Comparison of ENCODE assay signal across 7 cellular contexts in the genomic region with DNA sequence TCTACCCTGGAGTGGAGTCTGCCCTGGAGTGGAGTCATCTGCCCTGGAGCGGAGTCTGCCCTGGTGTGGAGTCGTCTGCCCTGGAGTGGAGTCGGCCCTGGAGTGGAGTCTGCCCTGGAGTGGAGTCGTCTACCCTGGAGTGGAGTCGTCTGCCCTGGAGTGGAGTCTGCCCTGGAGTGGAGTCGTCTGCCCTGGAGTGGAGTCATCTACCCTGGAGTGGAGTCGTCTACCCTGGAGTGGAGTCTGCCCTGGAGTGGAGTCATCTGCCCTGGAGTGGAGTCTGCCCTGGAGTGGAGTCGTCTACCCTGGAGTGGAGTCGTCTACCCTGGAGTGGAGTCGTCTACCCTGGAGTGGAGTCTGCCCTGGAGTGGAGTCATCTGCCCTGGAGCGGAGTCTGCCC.
DNase-seq lines count a peak whose midpoint lies in the region; FAIRE-seq and TF ChIP-seq lines count a peak whose summit lies in the region.
"Not testable (repeated sequence)": the region's sequence is repeated elsewhere in the genome, so short reads cannot be mapped to it uniquely, and the experiment has no call there.

No MANE protein-coding gene starts in this region.

- H2BK20ac ChIP-seq in H1 (ENCODE audit: low read length): not testable (repeated sequence)

- not testable (repeated sequence) for H3K9ac ChIP-seq in H1 (replicated peaks in 1 of 4; ENCODE audit: extremely low read depth in 1 of 4, low read depth in 3 of 4, low read length in 3 of 4)

- CTCF ChIA-PET in H1 (lab: Charles Lee; ENCODE audit: partially characterized antibody): not testable (repeated sequence)

- H2AFZ ChIP-seq in H1 (ENCODE audit: low read length): not testable (repeated sequence)

- H2BK12ac ChIP-seq in H1 (ENCODE audit: low read depth, low read length): not testable (repeated sequence)

- H3K23ac ChIP-seq in H1 (ENCODE audit: insufficient read length): not testable (repeated sequence)

- not testable (repeated sequence) for H4K20me1 ChIP-seq in H1 (replicated peaks in 1 of 2; ENCODE audit: control insufficient read depth in 1 of 2, insufficient read depth in 2 of 2, low read length in 2 of 2)

- not testable (repeated sequence) for H3K27me3 ChIP-seq in WERI-Rb-1 (ENCODE audit: insufficient read depth, low read depth, severe bottlenecking); H1 (replicated peaks in 1 of 4; ENCODE audit: control insufficient read depth in 3 of 4, extremely low read depth in 1 of 4, insufficient read depth in 3 of 4, low read length in 3 of 4)

- H4K5ac ChIP-seq in H1 (ENCODE audit: insufficient read length, low read depth, low read length): not testable (repeated sequence)

- H3K14ac ChIP-seq in H1 (ENCODE audit: insufficient read length): not testable (repeated sequence)

- POLR2A ChIA-PET in H1 (lab: Charles Lee; ENCODE audit: partially characterized antibody): interaction anchor here (1.0 kb wide), 1 partner anchor 29 kb away, joined by 4 read pairs; no protein-coding TSS in a partner anchor

- H3K4me1 ChIP-seq in H1 (replicated peaks in 1 of 4; ENCODE audit: control insufficient read depth in 3 of 4, insufficient read depth in 4 of 4, low read length in 3 of 4): not testable (repeated sequence)

- H2AK5ac ChIP-seq in H1 (ENCODE audit: low read depth, low read length): not testable (repeated sequence)

- not testable (repeated sequence) for H2BK15ac ChIP-seq in H1 (ENCODE audit: low read length)

- not testable (repeated sequence) for TF ChIP-seq CTCF in WERI-Rb-1 (IDR thresholded peaks at IDR 0.05; ENCODE audit: low read depth, low read length); H1 (IDR thresholded peaks at IDR 0.05; ENCODE audit: control extremely low read depth in 1 of 3, insufficient read depth in 1 of 3, low read depth in 1 of 3, low read length in 3 of 3)

- H3K18ac ChIP-seq in H1 (ENCODE audit: extremely low read depth, low read length): not testable (repeated sequence)

- not testable (repeated sequence) for H3K27ac ChIP-seq in WERI-Rb-1; H1 (ENCODE audit: low read depth, low read length)

- WGBS in H1 (ENCODE audit: extremely low coverage in 1 of 2, insufficient coverage in 1 of 2, insufficient read length in 1 of 2, insufficient replicate concordance in 2 of 2, low coverage in 1 of 2, low lambda C conversion rate in 2 of 2, missing lambda C conversion rate in 1 of 2), 2 experiments: 68% methylated on average over 3 of the region's 11 CpGs; no CpG with 5 or more reads in 1 of the 2 experiments

- H3K4ac ChIP-seq in H1 (replicated peaks; ENCODE audit: insufficient read length, low read depth, low read length): not testable (repeated sequence)

- not testable (repeated sequence) for H3K56ac ChIP-seq in H1 (replicated peaks; ENCODE audit: insufficient read length, low read depth, low read length)

- not testable (repeated sequence) for TF ChIP-seq EP300 in H1 (IDR thresholded peaks at IDR 0.05; ENCODE audit: borderline replicate concordance in 1 of 2, low read depth in 2 of 2, low read length in 2 of 2)

- H3K79me1 ChIP-seq in H1 (ENCODE audit: low read depth, low read length): not testable (repeated sequence)

- H3K23me2 ChIP-seq in H1 (ENCODE audit: low read depth, low read length): not testable (repeated sequence)

- DNase-seq in DMS53 (lab: John Stamatoyannopoulos, UW) (peak; percentile 32), NCI-H2029 (lab: John Stamatoyannopoulos, UW) (peak; percentile 23), NCI-H2171 (lab: John Stamatoyannopoulos, UW) (peak; percentile 16), NCI-H774 (lab: John Stamatoyannopoulos, UW) (peak; percentile 38), WERI-Rb-1 (peak; percentile 63)
- DNase-seq in Jurkat, Clone E6-1 (ENCODE audit: low read depth, low spot score): peak; percentile 78
- not testable (repeated sequence) for DNase-seq in H1 (ENCODE audit: low read depth in 1 of 2, low spot score in 2 of 2)

- not testable (repeated sequence) for TF ChIP-seq RAD21 in H1 (IDR thresholded peaks at IDR 0.05 in 1 of 2, conservative IDR thresholded peaks at IDR 0.05 in 1 of 2; ENCODE audit: low read depth in 2 of 2, low read length in 2 of 2)

- not testable (repeated sequence) for H3K9me3 ChIP-seq in WERI-Rb-1 (ENCODE audit: severe bottlenecking)
- peaks cover 12 to 19% of the 10 kb centered on the region in 2 experiments for H3K9me3 ChIP-seq in H1 (ENCODE audit: insufficient read depth in 2 of 2, low read depth in 1 of 2, low read length in 1 of 2)

- not testable (repeated sequence) for H4K91ac ChIP-seq in H1 (replicated peaks; ENCODE audit: insufficient read length, low read length)

- not testable (repeated sequence) for FAIRE-seq in H1 (lab: Jason Lieb, UNC)

- not testable (repeated sequence) for H3K4me3 ChIP-seq in Jurkat, Clone E6-1 (ENCODE audit: low read length); WERI-Rb-1 (ENCODE audit: low read depth, low read length); H1 (ENCODE audit: extremely low read depth in 1 of 4, insufficient read depth in 2 of 4, low read depth in 3 of 4, low read length in 4 of 4)

- not testable (repeated sequence) for H2BK5ac ChIP-seq in H1 (ENCODE audit: low read depth, low read length)

- not testable (repeated sequence) for H3K79me2 ChIP-seq in H1 (ENCODE audit: control insufficient read depth in 1 of 2, insufficient read depth in 2 of 2, low read length in 2 of 2)

- not testable (repeated sequence) for TF ChIP-seq POLR2A in H1 (IDR thresholded peaks at IDR 0.05; ENCODE audit: control extremely low read depth in 1 of 2, low read depth in 2 of 2, low read length in 2 of 2)

- not testable (repeated sequence) for H4K8ac ChIP-seq in H1 (ENCODE audit: extremely low read depth, insufficient read depth, low read length)

- not testable (repeated sequence) for H3K36me3 ChIP-seq in WERI-Rb-1; H1 (ENCODE audit: control insufficient read depth in 2 of 4, insufficient read depth in 4 of 4, low read length in 3 of 4)

- not testable (repeated sequence) for H3K4me2 ChIP-seq in H1 (ENCODE audit: insufficient read depth in 1 of 2, low read depth in 2 of 2, low read length in 2 of 2)

- H2BK120ac ChIP-seq in H1 (replicated peaks; ENCODE audit: low read depth, low read length): not testable (repeated sequence)

TF ChIP-seq in H1, 55 proteins besides CTCF, POLR2A, EP300 and RAD21:
- TF ChIP-seq ASH2L (IDR thresholded peaks at IDR 0.05; ENCODE audit: low read length): peak; percentile 66
